In the genomic region with DNA sequence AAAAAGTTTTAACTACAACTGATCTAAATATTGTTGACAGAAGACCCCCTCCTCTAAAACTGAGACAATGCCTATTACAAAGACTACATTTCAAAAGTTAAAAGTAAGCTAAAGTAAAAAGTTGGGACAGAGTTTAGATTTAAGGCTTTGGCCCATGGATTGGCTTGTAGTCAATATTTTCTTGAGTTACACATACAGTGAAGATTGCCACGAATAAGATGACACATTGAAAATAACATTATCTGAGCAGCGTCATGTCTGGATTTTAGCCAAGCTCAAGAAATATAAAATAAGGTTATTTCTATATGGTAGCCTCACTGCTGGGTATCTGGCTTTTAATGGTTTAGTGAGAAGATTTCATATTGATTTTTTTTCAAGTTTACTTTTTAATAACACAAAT, we compare ENCODE assay signal across 17 cellular contexts.
"Had no signal": no experiment of that assay in that cellular context is flagged by ENCODE, and none has a peak within 500 bp of the region (broad histone marks: within the 10 kb centered on the region; RNA-seq: fewer than 3 reads in every experiment).

No MANE protein-coding gene starts in this region.

- H3K4me3 ChIP-seq: esophagus muscularis mucosa, gastroesophageal sphincter, left ventricle myocardium inferior, lower lobe of right lung, ovary, smooth muscle cell had no signal

- H3K36me3 ChIP-seq: esophagus muscularis mucosa, gastroesophageal sphincter, left ventricle myocardium inferior, lower lobe of right lung, ovary had no signal

- ATAC-seq: effector memory CD8-positive, alpha-beta T cell; gastroesophageal sphincter; left cardiac atrium; lower lobe of right lung; natural killer cell treated with Interleukin-12 subunit alpha and Interleukin-12 subunit beta and Interleukin-15 and Interleukin-18, amount 100 ng/mL, for 72 hours; right cardiac atrium had no signal

- H3K4me1 ChIP-seq: lower lobe of right lung had no signal

- H3K4me2 ChIP-seq: smooth muscle cell had no signal

- H3K27ac ChIP-seq: epithelial cell of prostate, esophagus muscularis mucosa, gastroesophageal sphincter, left ventricle myocardium inferior, lower lobe of right lung, ovary had no signal

- H3K27me3 ChIP-seq: esophagus muscularis mucosa, gastroesophageal sphincter, ovary had no signal

- DNase-seq: effector memory CD8-positive, alpha-beta T cell; foreskin fibroblast; glutamatergic neuron; left cardiac atrium; left ventricle myocardium inferior; lower lobe of right lung; midbrain; ovary; right cardiac atrium; stimulated activated CD4-positive, alpha-beta T cell treated with anti-CD3 and anti-CD28 coated beads, Interleukin-2, amount 100 ng/mL, for 48 hours; stimulated activated naive CD4-positive, alpha-beta T cell treated with Interleukin-2 at 50 U/mL for 16 hours; trophoblast cell had no signal

- H3K9me3 ChIP-seq: ovary had no signal
